In the genomic region with DNA sequence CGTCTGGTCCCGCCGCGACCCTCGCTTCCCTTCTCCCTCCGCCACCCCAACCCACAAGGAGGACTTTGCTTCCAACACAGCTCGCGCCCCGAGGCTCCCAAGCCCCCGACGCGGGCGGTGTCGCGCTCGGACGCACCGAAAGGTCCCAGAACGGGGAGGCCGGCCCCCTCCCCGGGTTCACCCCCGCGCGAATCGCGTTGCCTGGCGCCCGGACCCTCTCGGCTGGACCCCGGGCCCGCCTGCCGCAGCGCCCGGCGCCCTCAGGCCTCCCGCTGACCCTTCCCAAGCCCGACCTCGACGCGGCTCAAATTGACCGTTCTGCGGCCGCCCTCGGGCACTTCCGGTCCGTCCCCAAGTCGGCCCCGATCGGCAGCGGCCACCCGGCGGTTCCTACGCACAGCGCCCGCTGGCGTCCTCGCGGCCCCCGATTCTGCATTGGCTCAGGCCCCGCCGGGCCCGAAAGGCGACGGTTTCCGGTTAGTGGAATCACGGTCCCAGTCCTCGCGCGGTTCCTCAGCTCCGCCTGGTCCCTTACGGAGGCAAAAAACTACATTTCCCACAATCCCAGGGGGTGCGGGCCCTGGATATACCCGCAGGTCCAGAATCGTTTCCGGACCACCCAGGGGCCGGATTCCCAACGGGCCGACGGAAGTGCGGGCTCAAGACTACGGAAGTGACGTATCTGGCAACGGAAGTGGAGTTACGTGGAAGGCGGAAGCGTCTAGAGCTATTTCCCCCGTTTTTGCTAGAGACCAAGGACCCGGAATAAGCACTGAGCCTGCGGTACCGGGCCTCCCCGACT, we compare ENCODE assay signal across 8 cellular contexts.
DNase-seq lines count a peak whose midpoint lies in the region; ATAC-seq and FAIRE-seq lines count a peak whose summit lies in the region.

A gene (minus strand): TSS at position 347 of the 802 bp plus-strand sequence. CDS start 451 bp downstream, outside the sequence.

- peak within 1 kb of the TSS; percentile 91 to 99 (median 98) for H3K9ac ChIP-seq in BLaER1 treated with 17β-estradiol and CSF1 and Interleukin-3, amounts not matched to agents 10 nM and 100 nM

- peaks cover 46 to 53% (median 51%) of the 10 kb centered on the region in 10 experiments for H3K4me1 ChIP-seq in BLaER1 treated with 17β-estradiol and CSF1 and Interleukin-3, amounts not matched to agents 10 nM and 100 nM

- H4K20me1 ChIP-seq in BLaER1 treated with 17β-estradiol and CSF1 and Interleukin-3, amounts not matched to agents 10 nM and 100 nM: peaks cover 4 to 46% (median 41%) of the 10 kb centered on the region in 11 experiments; a peak in 21 of 22 replicates

- DNase-seq in GM19240 (ENCODE audit: insufficient read length, low spot score) (peak; percentile 99), NCI-H526 (lab: John Stamatoyannopoulos, UW) (peak; percentile 99 to 100), kidney tubule cell (ENCODE audit: low spot score) (peak; percentile 100)
- DNase-seq in activated CD4-positive, alpha-beta T cell treated with anti-CD3 and anti-CD28 coated beads for 48 hours: peak; percentile 97
- peak; percentile 81 to 96 (median 89) for DNase-seq in stimulated activated CD4-positive, alpha-beta T cell treated with anti-CD3 and anti-CD28 coated beads, Interleukin-1b, Interleukin-23, amount 100 ng/mL, for 24 hours (ENCODE audit: low read depth in 4 of 4, low spot score in 1 of 4)

- peak; percentile 84 for ATAC-seq in HG03460 (IDR thresholded peaks at IDR 0.05; ENCODE audit: unreplicated experiment)

- peak within 1 kb of the TSS; percentile 89 to 98 (median 95) for H3K27ac ChIP-seq in BLaER1 treated with 17β-estradiol and CSF1 and Interleukin-3, amounts not matched to agents 10 nM and 100 nM

- peak within 1 kb of the TSS; percentile 80 to 100 (median 96) for H3K4me3 ChIP-seq in BLaER1 treated with 17β-estradiol and CSF1 and Interleukin-3, amounts not matched to agents 10 nM and 100 nM

- H3K4me2 ChIP-seq in BLaER1 treated with 17β-estradiol and CSF1 and Interleukin-3, amounts not matched to agents 10 nM and 100 nM: peak within 1 kb of the TSS; percentile 95 to 100 (median 100)

- no peaks in the 10 kb centered on the region for H3K9me3 ChIP-seq in BLaER1 treated with 17β-estradiol and CSF1 and Interleukin-3, amounts not matched to agents 10 nM and 100 nM (replicated peaks in 1 of 11)

- H3K27me3 ChIP-seq in BLaER1 treated with 17β-estradiol and CSF1 and Interleukin-3, amounts not matched to agents 10 nM and 100 nM: no peaks in the 10 kb centered on the region

- FAIRE-seq in colon (lab: Jason Lieb, UNC): peak; percentile 81

- peaks cover 8 to 35% (median 21%) of the 10 kb centered on the region in 11 experiments for H3K36me3 ChIP-seq in BLaER1 treated with 17β-estradiol and CSF1 and Interleukin-3, amounts not matched to agents 10 nM and 100 nM

Comparison
In these comparisons a context has a peak if more than half of its experiments do, and no peak if none do; other contexts are left out.
1. Peak in every context shown above with its lines: DNase-seq, ATAC-seq, H3K4me3 ChIP-seq and H3K27ac ChIP-seq.